ENCODE assay signal across 8 cellular contexts in the genomic region with DNA sequence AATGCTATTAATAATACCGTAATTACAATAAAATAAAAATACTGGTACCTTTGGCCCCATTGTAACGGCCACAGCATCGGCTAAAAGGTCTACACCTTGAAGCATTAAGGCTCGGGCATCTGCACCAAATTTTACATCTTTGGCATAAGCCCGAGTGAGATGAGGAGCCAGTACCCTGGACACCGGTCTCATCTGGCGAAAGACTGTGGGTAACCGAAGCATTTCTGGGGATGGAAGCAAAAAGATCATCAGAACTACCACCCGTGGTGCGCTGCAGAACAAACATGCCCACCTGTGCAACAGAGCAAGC. TPM values are rescaled to one million over a fixed set of nuclear protein-coding genes. Genes with fewer than 3 reads are reported as not detected.
DNase-seq lines count a peak whose midpoint lies in the region; ATAC-seq, FAIRE-seq and TF ChIP-seq lines count a peak whose summit lies in the region.

No MANE protein-coding gene starts in this region.

- H3K4me1 Mint-ChIP-seq in CD8-positive, alpha-beta T cell (ENCODE audit: low read depth), result peaks cover 61% of the 10 kb centered on the region

- ATAC-seq in CD8-positive, alpha-beta T cell, result no peak
- no peak for ATAC-seq in GM19455 (IDR thresholded peaks at IDR 0.05; ENCODE audit: unreplicated experiment)

- FAIRE-seq in endothelial cell of umbilical vein (lab: Jason Lieb, UNC), result no peak

- BruUV-seq in PC-9 (replicated peaks; lab: Mats Ljungman, UMichigan), result no TSS peak
- BruUV-seq in endothelial cell of umbilical vein (replicated peaks; lab: Mats Ljungman, UMichigan), result no TSS peak

- no peaks in the 10 kb centered on the region for H3K27me3 Mint-ChIP-seq in CD8-positive, alpha-beta T cell (ENCODE audit: low read depth)

- POLR2A ChIA-PET in CD8-positive, alpha-beta T cell (lab: Charles Lee), result interaction anchor here (0.5 to 9.5 kb wide), 7 partner anchors 16 to 105 kb away, joined by 4 to 146 read pairs (median 5); partner anchors contain the start of genes COQ10B, MOB4 and SF3B1
- POLR2A ChIA-PET in PC-9 (lab: Charles Lee; ENCODE audit: unreplicated experiment) (interaction anchor here (0.7 kb wide), 1 partner anchor 18 kb away, joined by 8 read pairs; no protein-coding TSS in a partner anchor), endothelial cell of umbilical vein (lab: Charles Lee) (interaction anchor here (1.8 to 2.7 kb wide), 2 partner anchors 18 to 45 kb away, joined by 13 to 16 read pairs; partner anchors contain the start of genes COQ10B and MOB4)

- no peak for TF ChIP-seq CTCF in CD8-positive, alpha-beta T cell (IDR thresholded peaks at IDR 0.05)
- no peak for TF ChIP-seq CTCF in PC-9 (conservative IDR thresholded peaks at IDR 0.05)
- no peak for TF ChIP-seq CTCF in endothelial cell of umbilical vein (IDR thresholded peaks at IDR 0.05; ENCODE audit: extremely low read depth in 1 of 2, insufficient read depth in 1 of 2, low read depth in 1 of 2, low read length in 2 of 2)
- no peak for TF ChIP-seq CTCF in osteoblast (IDR thresholded peaks at IDR 0.05; ENCODE audit: extremely low read depth, low read depth, low read length)

- peaks cover 58% of the 10 kb centered on the region; the same call in 1 of the 2 replicates for H3F3A ChIP-seq in PC-9 (ENCODE audit: insufficient read depth, low read depth)

- no peaks in the 10 kb centered on the region for H3K27me3 ChIP-seq in CD8-positive, alpha-beta T cell (ENCODE audit: insufficient read depth, low read length)
- H3K27me3 ChIP-seq in PC-9 (ENCODE audit: insufficient read depth, low read depth) (no peaks in the 10 kb centered on the region), endothelial cell of umbilical vein (ENCODE audit: control insufficient read depth in 2 of 2, insufficient read depth in 2 of 2, low read length in 2 of 2) (no peaks in the 10 kb centered on the region), osteoblast (ENCODE audit: insufficient read depth, low read length) (no peaks in the 10 kb centered on the region)

- H3K9me2 ChIP-seq in PC-9 (ENCODE audit: insufficient read depth), result no peaks in the 10 kb centered on the region

- H3K27ac ChIP-seq in CD8-positive, alpha-beta T cell (ENCODE audit: low read depth, low read length), result peak overlapping the region; percentile 96
- H3K27ac ChIP-seq in PC-9 (peak overlapping the region; percentile 74), endothelial cell of umbilical vein (ENCODE audit: insufficient read depth, low read depth, low read length) (no peak overlapping the region), osteoblast (ENCODE audit: low read depth, low read length) (peak overlapping the region; percentile 67)

- peaks cover 28% of the 10 kb centered on the region for H3K36me3 ChIP-seq in CD8-positive, alpha-beta T cell (ENCODE audit: insufficient read depth, low read length)
- peaks cover 69% of the 10 kb centered on the region for H3K36me3 ChIP-seq in PC-9 (ENCODE audit: low read depth)
- peaks cover 0 to 21% of the 10 kb centered on the region in 2 experiments for H3K36me3 ChIP-seq in endothelial cell of umbilical vein (ENCODE audit: control insufficient read depth in 2 of 2, extremely low read depth in 1 of 2, insufficient read depth in 2 of 2, low read length in 2 of 2)
- peaks cover 56% of the 10 kb centered on the region for H3K36me3 ChIP-seq in osteoblast (ENCODE audit: insufficient read depth, low read length)

- H3K4me2 ChIP-seq in PC-9, result peak overlapping the region; percentile 93
- peak overlapping the region; percentile 99 for H3K4me2 ChIP-seq in endothelial cell of umbilical vein (ENCODE audit: insufficient read depth, low read length)
- peak overlapping the region; percentile 86 for H3K4me2 ChIP-seq in osteoblast (ENCODE audit: insufficient read depth, low read length)

- H3K4me3 Mint-ChIP-seq in CD8-positive, alpha-beta T cell, result peak overlapping the region; percentile 92

- intact Hi-C loops in CD8-positive, alpha-beta T cell (cut with DNase I, micrococcal nuclease), result loop anchor here (2.0 to 10.0 kb wide), 5 partner anchors 64 to 574 kb away; partner anchors contain the start of genes MARS2 (in 1 of the 2), PGAP1 (in 1 of the 2) and SF3B1 (in 1 of the 2)
- intact Hi-C loops in PC-9 (cut with micrococcal nuclease; ENCODE audit: unreplicated experiment), result no loop called here
- intact Hi-C loops in endothelial cell of umbilical vein (cut with micrococcal nuclease), result loop anchor here (2.0 to 5.0 kb wide), 2 partner anchors 100 to 799 kb away; no protein-coding TSS in a partner anchor

- peaks cover 74% of the 10 kb centered on the region for H3K36me3 Mint-ChIP-seq in CD8-positive, alpha-beta T cell

- peaks cover 72% of the 10 kb centered on the region for H4K20me1 ChIP-seq in PC-9 (ENCODE audit: insufficient read depth)
- peaks cover 2% of the 10 kb centered on the region for H4K20me1 ChIP-seq in endothelial cell of umbilical vein (replicated peaks; ENCODE audit: control insufficient read depth, extremely low read depth, insufficient read depth, low read length)
- peaks cover 21% of the 10 kb centered on the region for H4K20me1 ChIP-seq in osteoblast (ENCODE audit: insufficient read depth, low read length)

- H3K9me3 ChIP-seq in CD8-positive, alpha-beta T cell (ENCODE audit: low read length), result no peaks in the 10 kb centered on the region
- no peaks in the 10 kb centered on the region for H3K9me3 ChIP-seq in PC-9 (ENCODE audit: insufficient read depth, low read depth)
- H3K9me3 ChIP-seq in endothelial cell of umbilical vein (replicated peaks; ENCODE audit: control insufficient read depth, insufficient read depth, low read length), result no peaks in the 10 kb centered on the region
- H3K9me3 ChIP-seq in osteoblast (ENCODE audit: low read depth, low read length), result no peaks in the 10 kb centered on the region

- peak overlapping the region; percentile 61 for H3K4me3 ChIP-seq in CD8-positive, alpha-beta T cell (ENCODE audit: low read depth, low read length)
- H3K4me3 ChIP-seq in PC-9 (peak overlapping the region; percentile 99), endothelial cell of umbilical vein (replicated peaks in 1 of 3; ENCODE audit: insufficient read depth in 1 of 3, low read depth in 1 of 3, low read length in 3 of 3) (peak overlapping the region; percentile 68 to 86 (median 84)), osteoblast (ENCODE audit: insufficient read depth, low read length) (peak overlapping the region; percentile 74)

- CTCF ChIA-PET in CD8-positive, alpha-beta T cell (lab: Charles Lee), result no interaction called here
- CTCF ChIA-PET in PC-9 (lab: Charles Lee) (no interaction called here), endothelial cell of umbilical vein (lab: Charles Lee) (interaction anchor here (0.9 to 1.5 kb wide), 2 partner anchors 17 to 101 kb away, joined by 3 to 4 read pairs; partner anchors contain the start of gene MOB4)

- no peak overlapping the region for H2AFZ ChIP-seq in PC-9
- H2AFZ ChIP-seq in endothelial cell of umbilical vein (ENCODE audit: low read depth, low read length), result no peak overlapping the region
- peak overlapping the region; percentile 60 for H2AFZ ChIP-seq in osteoblast (ENCODE audit: low read length)

- peaks cover 55% of the 10 kb centered on the region for H3K4me1 ChIP-seq in CD8-positive, alpha-beta T cell (ENCODE audit: insufficient read depth, low read length)
- H3K4me1 ChIP-seq in PC-9 (replicated peaks; ENCODE audit: insufficient read depth), result peaks cover 43% of the 10 kb centered on the region
- H3K4me1 ChIP-seq in endothelial cell of umbilical vein (ENCODE audit: control insufficient read depth, extremely low read depth, insufficient read depth, low read length), result peaks cover 46% of the 10 kb centered on the region
- peaks cover 23% of the 10 kb centered on the region for H3K4me1 ChIP-seq in osteoblast (ENCODE audit: insufficient read depth, low read length)

- no peaks in the 10 kb centered on the region for H3K9me3 Mint-ChIP-seq in CD8-positive, alpha-beta T cell

- DNase-seq in CD8-positive, alpha-beta T cell, result no peak
- no peak for DNase-seq in PC-9
- DNase-seq in endothelial cell of umbilical vein (ENCODE audit: low read depth, low spot score), result no peak
- no peak for DNase-seq in osteoblast (ENCODE audit: insufficient read length, low spot score, missing footprints)
- DNase-seq in DMS153 (lab: John Stamatoyannopoulos, UW), result no peak
- DNase-seq in NCI-H2227 treated with DMSO at 0.1 percent for 48 hours (lab: John Stamatoyannopoulos, UW), result no peak
- DNase-seq in T1000 (lab: John Stamatoyannopoulos, UW), result no peak

- dilution Hi-C loops in endothelial cell of umbilical vein (cut with MboI; ENCODE audit: extremely low pct_ligation_motif_present, low sequenced_read_pairs), result no loop called here

- H3K27ac Mint-ChIP-seq in CD8-positive, alpha-beta T cell, result peak overlapping the region; percentile 97

- peak overlapping the region; percentile 66 for H3K9ac ChIP-seq in endothelial cell of umbilical vein (replicated peaks; ENCODE audit: extremely low read depth, insufficient read depth, low read length)

- TF ChIP-seq POLR2A in endothelial cell of umbilical vein (IDR thresholded peaks at IDR 0.05; ENCODE audit: low read depth, low read length), result no peak

- no peaks in the 10 kb centered on the region for H3K9me1 ChIP-seq in endothelial cell of umbilical vein (replicated peaks; ENCODE audit: control insufficient read depth, extremely low read depth, insufficient read depth, low read length)

- peaks cover 94% of the 10 kb centered on the region for H3K79me2 ChIP-seq in PC-9 (ENCODE audit: low read depth)
- H3K79me2 ChIP-seq in endothelial cell of umbilical vein (ENCODE audit: control insufficient read depth, insufficient read depth, low read length), result peaks cover 82% of the 10 kb centered on the region
- H3K79me2 ChIP-seq in osteoblast (ENCODE audit: insufficient read depth, low read length), result peaks cover 75% of the 10 kb centered on the region

RNA-seq across cellular contexts. Expression of gene HSPD1, which starts 1.1 kb away (rescaled TPM):
- 100 to 1,000 TPM; 162 to 163 TPM for total RNA-seq in CD8-positive, alpha-beta T cell
- total RNA-seq in PC-9 (2021), result 532 and 557 TPM in 2 replicates
- total RNA-seq in endothelial cell of umbilical vein, result 307 and 337 TPM in 2 replicates
- 43.8 and 73.2 TPM in 2 replicates for polyA plus RNA-seq in endothelial cell of umbilical vein
- polyA plus RNA-seq in endothelial cell of umbilical vein (2011; cell fraction: cytosol; rRNA removed), result 130 and 136 TPM in 2 replicates
- polyA plus RNA-seq in endothelial cell of umbilical vein (2011; cell fraction: nucleus; rRNA removed), result 128 and 178 TPM in 2 replicates
- polyA plus RNA-seq in endothelial cell of umbilical vein (2012), result 375 and 526 TPM in 2 replicates
- polyA minus RNA-seq in endothelial cell of umbilical vein, result 137 and 141 TPM in 2 replicates
- 320 TPM for polyA minus RNA-seq in endothelial cell of umbilical vein (2011; cell fraction: cytosol; rRNA and poly(A)+ RNA removed)
- 81.6 and 90.4 TPM in 2 replicates for polyA minus RNA-seq in endothelial cell of umbilical vein (2011; cell fraction: nucleus; rRNA and poly(A)+ RNA removed)
- 117 and 121 TPM in 2 replicates for total RNA-seq in osteoblast

RNA-seq across cellular contexts. Expression of gene HSPE1, which starts 1.6 kb away (rescaled TPM):
- total RNA-seq in CD8-positive, alpha-beta T cell, result 10 to 100 TPM; 76.7 to 76.8 TPM
- 113 and 219 TPM in 2 replicates for total RNA-seq in PC-9 (2021)
- 137 and 145 TPM in 2 replicates for total RNA-seq in endothelial cell of umbilical vein
- polyA plus RNA-seq in endothelial cell of umbilical vein, result 32.2 and 59.8 TPM in 2 replicates
- polyA plus RNA-seq in endothelial cell of umbilical vein (2011; cell fraction: cytosol; rRNA removed), result 109 and 170 TPM in 2 replicates
- 26.3 and 49.7 TPM in 2 replicates for polyA plus RNA-seq in endothelial cell of umbilical vein (2011; cell fraction: nucleus; rRNA removed)
- polyA plus RNA-seq in endothelial cell of umbilical vein (2012), result 309 and 472 TPM in 2 replicates
- polyA minus RNA-seq in endothelial cell of umbilical vein, result 10.2 and 13.9 TPM in 2 replicates
- 36.2 TPM for polyA minus RNA-seq in endothelial cell of umbilical vein (2011; cell fraction: cytosol; rRNA and poly(A)+ RNA removed)
- polyA minus RNA-seq in endothelial cell of umbilical vein (2011; cell fraction: nucleus; rRNA and poly(A)+ RNA removed), result 10.9 and 11.6 TPM in 2 replicates
- 23.5 and 30.6 TPM in 2 replicates for total RNA-seq in osteoblast

RNA-seq across cellular contexts. Expression of gene MOB4, which starts 17.3 kb away (rescaled TPM):
- 10 to 100 TPM; 32.1 to 36.5 TPM for total RNA-seq in CD8-positive, alpha-beta T cell
- total RNA-seq in PC-9 (2021) (19.9 and 20.1 TPM in 2 replicates), endothelial cell of umbilical vein (24.0 and 27.9 TPM in 2 replicates), osteoblast (26.4 and 33.3 TPM in 2 replicates)
- 16.1 and 23.9 TPM in 2 replicates for polyA plus RNA-seq in endothelial cell of umbilical vein
- polyA plus RNA-seq in endothelial cell of umbilical vein (2011; cell fraction: cytosol; rRNA removed), result 27.3 and 30.5 TPM in 2 replicates
- polyA plus RNA-seq in endothelial cell of umbilical vein (2011; cell fraction: nucleus; rRNA removed), result 10.9 and 16.3 TPM in 2 replicates
- polyA plus RNA-seq in endothelial cell of umbilical vein (2012), result 28.9 and 46.0 TPM in 2 replicates
- polyA minus RNA-seq in endothelial cell of umbilical vein, result 9.1 and 10.1 TPM in 2 replicates
- polyA minus RNA-seq in endothelial cell of umbilical vein (2011; cell fraction: cytosol; rRNA and poly(A)+ RNA removed), result 7.9 TPM
- polyA minus RNA-seq in endothelial cell of umbilical vein (2011; cell fraction: nucleus; rRNA and poly(A)+ RNA removed), result 8.1 and 11.5 TPM in 2 replicates

RNA-seq across cellular contexts. Expression of gene COQ10B, which starts 45.2 kb away (rescaled TPM):
- 10 to 100 TPM; 66.9 to 67.6 TPM for total RNA-seq in CD8-positive, alpha-beta T cell
- total RNA-seq in PC-9 (2021) (14.8 and 18.1 TPM in 2 replicates), endothelial cell of umbilical vein (15.1 and 19.5 TPM in 2 replicates), osteoblast (43.9 and 48.1 TPM in 2 replicates)
- 1.6 and 2.4 TPM in 2 replicates for polyA plus RNA-seq in endothelial cell of umbilical vein
- 3.1 and 3.7 TPM in 2 replicates for polyA plus RNA-seq in endothelial cell of umbilical vein (2011; cell fraction: cytosol; rRNA removed)
- polyA plus RNA-seq in endothelial cell of umbilical vein (2011; cell fraction: nucleus; rRNA removed), result 3.0 and 3.6 TPM in 2 replicates
- 19.9 and 20.6 TPM in 2 replicates for polyA plus RNA-seq in endothelial cell of umbilical vein (2012)
- 7.1 and 7.5 TPM in 2 replicates for polyA minus RNA-seq in endothelial cell of umbilical vein
- 2.8 TPM for polyA minus RNA-seq in endothelial cell of umbilical vein (2011; cell fraction: cytosol; rRNA and poly(A)+ RNA removed)
- polyA minus RNA-seq in endothelial cell of umbilical vein (2011; cell fraction: nucleus; rRNA and poly(A)+ RNA removed), result 15.1 and 17.6 TPM in 2 replicates
